ENCODE assay signal across 1 cellular context in genomic region chr6:114638346-114638745, GRCh38.
TF ChIP-seq lines count a peak whose summit lies in the region.

No MANE protein-coding gene starts in this region.

TF ChIP-seq in GM23338, 12 proteins besides CTCF, POLR2A, EP300 and RAD21 (continued from another document):
- TF ChIP-seq ZNF462 (CRISPR knock-in tag; IDR thresholded peaks at IDR 0.05) = no peak
- no peak for TF ChIP-seq ZNF114 (CRISPR knock-in tag; IDR thresholded peaks at IDR 0.05)
- TF ChIP-seq EZH2phosphoT487 (IDR thresholded peaks at IDR 0.05; ENCODE audit: unreplicated experiment) = no peak
